25 cellular contexts compared by ENCODE assay signal in genomic region chr6:11977193-11977592, GRCh38. TPM values are rescaled to one million over a fixed set of nuclear protein-coding genes. Genes with fewer than 3 reads are reported as not detected.
DNase-seq lines count a peak whose midpoint lies in the region; ATAC-seq, FAIRE-seq and TF ChIP-seq lines count a peak whose summit lies in the region.
"Had no signal": no experiment of that assay in that cellular context is flagged by ENCODE, and none has a peak within 500 bp of the region (broad histone marks: within the 10 kb centered on the region; RNA-seq: fewer than 3 reads in every experiment).

No MANE protein-coding gene starts in this region.

- H3K9me3 ChIP-seq in GM12878 (replicated peaks; ENCODE audit: control insufficient read depth, insufficient read depth, low read length): no peaks in the 10 kb centered on the region; the same call in 2 of the 3 replicates
- H3K9me3 ChIP-seq in mesenchymal stem cell (ENCODE audit: control insufficient read depth, low read length): no peaks in the 10 kb centered on the region
- H3K9me3 ChIP-seq: BE2C, BLaER1 had no signal

- SMC1A ChIA-PET in GM12878 (lab: Charles Lee; ENCODE audit: uncharacterized antibody, unreplicated experiment): no interaction called here

- peak overlapping the region; percentile 48 for H2BK15ac ChIP-seq in mesenchymal stem cell (ENCODE audit: low read depth, poor library complexity, severe bottlenecking)

- peak overlapping the region; percentile 62 for H3K27ac Mint-ChIP-seq in dendritic cell treated with granulocyte-macrophage colony-stimulating factor and Interleukin-4, amounts not matched to agents 40 ng/mL and 50 ng/mL, for 4 days
- no peak overlapping the region for H3K27ac Mint-ChIP-seq in activated T-helper 2 cell treated with anti-CD3 and anti-CD28 coated beads, Interferon-gamma antibody, Interleukin-2, Interleukin-4, amounts not matched to agents 10 μg/mL and 5 μg/mL and 100 μg/mL, durations not matched to agents 14 hours and 24 hours and 36 hours

- no peak for TF ChIP-seq RAD21 in GM12878 (IDR thresholded peaks at IDR 0.05; ENCODE audit: insufficient read depth, low read depth, low read length)

- H2BK5ac ChIP-seq in mesenchymal stem cell (ENCODE audit: low read depth, low read length, poor library complexity, severe bottlenecking): no peak overlapping the region

- H3K9ac ChIP-seq in GM12878 (ENCODE audit: control insufficient read depth, insufficient read depth, low read length) (no peak overlapping the region), mesenchymal stem cell (ENCODE audit: low read length) (no peak overlapping the region)
- H3K9ac ChIP-seq: BLaER1 had no signal

- no peaks in the 10 kb centered on the region for H3K36me3 Mint-ChIP-seq in dendritic cell treated with granulocyte-macrophage colony-stimulating factor and Interleukin-4, amounts not matched to agents 40 ng/mL and 50 ng/mL, for 4 days (ENCODE audit: low read depth)
- no peaks in the 10 kb centered on the region for H3K36me3 Mint-ChIP-seq in activated T-helper 2 cell treated with anti-CD3 and anti-CD28 coated beads, Interferon-gamma antibody, Interleukin-2, Interleukin-4, amounts not matched to agents 10 μg/mL and 5 μg/mL and 100 μg/mL, durations not matched to agents 14 hours and 24 hours and 36 hours (ENCODE audit: low read depth)
- H3K36me3 Mint-ChIP-seq: CD14-positive monocyte; CD4-positive, alpha-beta memory T cell; CD4-positive, CD25-positive, alpha-beta regulatory T cell had no signal

- intact Hi-C loops in GM12878 (cut with micrococcal nuclease; ENCODE audit: unreplicated experiment): no loop called here
- intact Hi-C loops in dendritic cell treated with granulocyte-macrophage colony-stimulating factor and Interleukin-4, amounts not matched to agents 40 ng/mL and 50 ng/mL, for 4 days (cut with micrococcal nuclease): no loop called here
- intact Hi-C loops in activated T-helper 2 cell treated with anti-CD3 and anti-CD28 coated beads, Interferon-gamma antibody, Interleukin-2, Interleukin-4, amounts not matched to agents 10 μg/mL and 5 μg/mL and 100 μg/mL, durations not matched to agents 14 hours and 24 hours and 36 hours (cut with micrococcal nuclease): loop anchor here (5.0 kb wide), 2 partner anchors 35 to 250 kb away; partner anchors contain the start of gene HIVEP1

- H3K4ac ChIP-seq in mesenchymal stem cell (ENCODE audit: low read depth in 1 of 2, low read length in 2 of 2): no peak overlapping the region

- H3K4me3 ChIP-seq in GM12878: no peak overlapping the region
- H3K4me3 ChIP-seq in mesenchymal stem cell (ENCODE audit: insufficient read depth in 1 of 2, low read depth in 1 of 2, low read length in 2 of 2): no peak overlapping the region
- H3K4me3 ChIP-seq: BLaER1 had no signal

- H4K20me1 ChIP-seq in GM12878 (ENCODE audit: control insufficient read depth, insufficient read depth): no peaks in the 10 kb centered on the region
- H4K20me1 ChIP-seq: BLaER1 had no signal

- H4K8ac ChIP-seq in mesenchymal stem cell (ENCODE audit: low read length): no peak overlapping the region

- no peak for FAIRE-seq in GM12878 (lab: Jason Lieb, UNC)
- FAIRE-seq: A204.1, GM12891 had no signal

- no peak overlapping the region for H2BK12ac ChIP-seq in mesenchymal stem cell (ENCODE audit: low read length in 2 of 2)

- H3K9me3 Mint-ChIP-seq in dendritic cell treated with granulocyte-macrophage colony-stimulating factor and Interleukin-4, amounts not matched to agents 40 ng/mL and 50 ng/mL, for 4 days: no peaks in the 10 kb centered on the region
- no peaks in the 10 kb centered on the region for H3K9me3 Mint-ChIP-seq in activated T-helper 2 cell treated with anti-CD3 and anti-CD28 coated beads, Interferon-gamma antibody, Interleukin-2, Interleukin-4, amounts not matched to agents 10 μg/mL and 5 μg/mL and 100 μg/mL, durations not matched to agents 14 hours and 24 hours and 36 hours
- H3K9me3 Mint-ChIP-seq: CD4-positive, alpha-beta memory T cell; CD8-positive, alpha-beta memory T cell had no signal

- RAD21 ChIA-PET in GM12878 (lab: Charles Lee; ENCODE audit: unreplicated experiment): no interaction called here

- H3K79me1 ChIP-seq in mesenchymal stem cell (replicated peaks; ENCODE audit: low read length, poor library complexity, severe bottlenecking): no peaks in the 10 kb centered on the region

- no peaks in the 10 kb centered on the region for H3K79me2 ChIP-seq in GM12878 (ENCODE audit: control insufficient read depth, insufficient read depth, low read length)

- H3K27ac ChIP-seq in GM12878 (ENCODE audit: control insufficient read depth, insufficient read depth) (peak overlapping the region; percentile 64; the same call in 1 of the 2 replicates), mesenchymal stem cell (ENCODE audit: low read length, poor library complexity, severe bottlenecking) (no peak overlapping the region)

- H3K27me3 ChIP-seq in GM12878 (replicated peaks in 1 of 2; ENCODE audit: control insufficient read depth in 2 of 2, insufficient read depth in 2 of 2, low read length in 1 of 2) (no peaks in the 10 kb centered on the region), mesenchymal stem cell (ENCODE audit: control insufficient read depth in 1 of 2, insufficient read depth in 1 of 2, low read length in 2 of 2) (no peaks in the 10 kb centered on the region)
- H3K27me3 ChIP-seq: BLaER1 had no signal

- no peak overlapping the region for H3K14ac ChIP-seq in mesenchymal stem cell (ENCODE audit: low read length in 2 of 2)

- no peak for TF ChIP-seq POLR2A in GM12878 (IDR thresholded peaks at IDR 0.05; ENCODE audit: low read depth, low read length)

- in situ Hi-C loops in GM12878 (cut with MboI): no loop called here

- POLR2A ChIA-PET in GM12878 (lab: Charles Lee): no interaction called here

- H3K4me2 ChIP-seq in GM12878 (ENCODE audit: control insufficient read depth, insufficient read depth) (no peak overlapping the region), mesenchymal stem cell (ENCODE audit: low read length, poor library complexity, severe bottlenecking) (no peak overlapping the region)
- H3K4me2 ChIP-seq: BLaER1 had no signal

- no peaks in the 10 kb centered on the region for H3K36me3 ChIP-seq in GM12878 (ENCODE audit: control insufficient read depth in 2 of 2, insufficient read depth in 2 of 2, low read length in 1 of 2)
- H3K36me3 ChIP-seq in mesenchymal stem cell (ENCODE audit: control insufficient read depth in 1 of 2, insufficient read depth in 2 of 2, low read depth in 1 of 2, low read length in 2 of 2): no peaks in the 10 kb centered on the region
- H3K36me3 ChIP-seq: BE2C, BLaER1 had no signal

- H2AFZ ChIP-seq in GM12878 (ENCODE audit: control insufficient read depth, low read depth, low read length) (0 out of 2 replicates have a peak overlapping the region, but pooled peaks have one; percentile 59), mesenchymal stem cell (ENCODE audit: low read depth, low read length) (no peak overlapping the region)

- CTCF ChIA-PET in GM12878 (lab: Yijun Ruan, JAX): no interaction called here

- H3K18ac ChIP-seq in mesenchymal stem cell (ENCODE audit: low read depth in 1 of 2, low read length in 2 of 2): peak overlapping the region in 1 of 2 experiments; percentile 29

- H4K91ac ChIP-seq in mesenchymal stem cell (ENCODE audit: low read length): no peak overlapping the region

- no peak overlapping the region for H3K23ac ChIP-seq in mesenchymal stem cell (ENCODE audit: low read length in 2 of 2)

- TF ChIP-seq CTCF in GM12878 (IDR thresholded peaks at IDR 0.05 in 2 of 3, conservative IDR thresholded peaks at IDR 0.05 in 1 of 3; ENCODE audit: control insufficient read depth in 2 of 3, extremely low read depth in 1 of 3, insufficient read depth in 1 of 3, low read depth in 3 of 3, low read length in 3 of 3): no peak

- TF ChIP-seq EP300 in GM12878 (IDR thresholded peaks at IDR 0.05; ENCODE audit: borderline replicate concordance in 1 of 2, control insufficient read depth in 1 of 2, low read depth in 2 of 2, low read length in 2 of 2): no peak

- H3K4me1 Mint-ChIP-seq in dendritic cell treated with granulocyte-macrophage colony-stimulating factor and Interleukin-4, amounts not matched to agents 40 ng/mL and 50 ng/mL, for 4 days (ENCODE audit: low read depth): peaks cover 13% of the 10 kb centered on the region
- H3K4me1 Mint-ChIP-seq in activated T-helper 2 cell treated with anti-CD3 and anti-CD28 coated beads, Interferon-gamma antibody, Interleukin-2, Interleukin-4, amounts not matched to agents 10 μg/mL and 5 μg/mL and 100 μg/mL, durations not matched to agents 14 hours and 24 hours and 36 hours (ENCODE audit: low read depth): peaks cover 24% of the 10 kb centered on the region

- H3K4me3 Mint-ChIP-seq in dendritic cell treated with granulocyte-macrophage colony-stimulating factor and Interleukin-4, amounts not matched to agents 40 ng/mL and 50 ng/mL, for 4 days: no peak overlapping the region
- H3K4me3 Mint-ChIP-seq in activated T-helper 2 cell treated with anti-CD3 and anti-CD28 coated beads, Interferon-gamma antibody, Interleukin-2, Interleukin-4, amounts not matched to agents 10 μg/mL and 5 μg/mL and 100 μg/mL, durations not matched to agents 14 hours and 24 hours and 36 hours (ENCODE audit: low read depth): no peak overlapping the region
- H3K4me3 Mint-ChIP-seq: CD14-positive monocyte; CD4-positive, alpha-beta memory T cell; CD4-positive, CD25-positive, alpha-beta regulatory T cell; CD8-positive, alpha-beta memory T cell had no signal

- no peak overlapping the region for H2AK5ac ChIP-seq in mesenchymal stem cell (ENCODE audit: low read length, severe bottlenecking)

- H3K27me3 Mint-ChIP-seq in dendritic cell treated with granulocyte-macrophage colony-stimulating factor and Interleukin-4, amounts not matched to agents 40 ng/mL and 50 ng/mL, for 4 days: peaks cover 2% of the 10 kb centered on the region
- H3K27me3 Mint-ChIP-seq in activated T-helper 2 cell treated with anti-CD3 and anti-CD28 coated beads, Interferon-gamma antibody, Interleukin-2, Interleukin-4, amounts not matched to agents 10 μg/mL and 5 μg/mL and 100 μg/mL, durations not matched to agents 14 hours and 24 hours and 36 hours (ENCODE audit: low read depth): peaks cover 4% of the 10 kb centered on the region

- peak; percentile 36; the same call in 2 of the 3 replicates for ATAC-seq in GM12878

- no peak for DNase-seq in GM12878 (ENCODE audit: low read depth, low spot score)
- no peak for DNase-seq in mesenchymal stem cell
- no peak for DNase-seq in activated T-helper 2 cell treated with anti-CD3 and anti-CD28 coated beads, Interferon-gamma antibody, Interleukin-2, Interleukin-4, amounts not matched to agents 10 μg/mL and 5 μg/mL and 100 μg/mL, durations not matched to agents 14 hours and 24 hours and 36 hours (ENCODE audit: low spot score)
- no peak for DNase-seq in GM19238 (ENCODE audit: insufficient read length, low spot score)
- no peak for DNase-seq in inferior parietal cortex (ENCODE audit: extremely low spot score)
- DNase-seq: 8988T; ACHN; BE2C; C1 segment of cervical spinal cord; CD4-positive, alpha-beta memory T cell; CD4-positive, CD25-positive, alpha-beta regulatory T cell; CD8-positive, alpha-beta memory T cell; COR-L47; DMS 273 treated with DMSO at 0.1 percent for 48 hours; DMS153; DMS53; DMS79; DND-41; EL; GDM1 had no signal

- BruUV-seq in GM12878 (replicated peaks; lab: Mats Ljungman, UMichigan): no TSS peak

- H3K4me1 ChIP-seq in GM12878 (ENCODE audit: control insufficient read depth, insufficient read depth, low read length) (peaks cover 15% of the 10 kb centered on the region), mesenchymal stem cell (ENCODE audit: control insufficient read depth, insufficient read depth, low read depth, low read length) (no peaks in the 10 kb centered on the region)
- H3K4me1 ChIP-seq: BE2C had no signal

- no peak overlapping the region for H2BK120ac ChIP-seq in mesenchymal stem cell (ENCODE audit: low read depth, low read length)

- 73% methylated on average over 5 of the region's 5 CpGs for WGBS in GM12878 (ENCODE audit: insufficient coverage, insufficient replicate concordance, low lambda C conversion rate, missing lambda C conversion rate)
- WGBS in mesenchymal stem cell: 96% methylated on average over 5 of the region's 5 CpGs

RNA-seq across cellular contexts. Expression of gene HIVEP1, which starts 34.9 kb away (rescaled TPM):
- total RNA-seq in GM12878 (2013; cell fraction: nucleolus; rRNA removed): 251 and 262 TPM in 2 replicates
- 32.2 and 33.7 TPM in 2 replicates for total RNA-seq in GM12878 (2014; rRNA removed)
- total RNA-seq in GM12878 (2014; rRNA removed; fragmentation: Illumina TruSeq; extraction: Trizol): 37.0 and 39.1 TPM in 2 replicates
- 37.5 and 37.7 TPM in 2 replicates for total RNA-seq in GM12878 (2021)
- 14.0 TPM for polyA plus RNA-seq in GM12878 (2011; ENCODE audit: low read depth)
- polyA plus RNA-seq in GM12878 (2011; rRNA removed): 13.6 and 19.7 TPM in 2 replicates
- 23.6 and 25.1 TPM in 2 replicates for polyA plus RNA-seq in GM12878 (2011; cell fraction: cytosol; rRNA removed)
- 36.9 and 47.3 TPM in 2 replicates for polyA plus RNA-seq in GM12878 (2011; cell fraction: nucleus; rRNA removed)
- 14.9 and 17.9 TPM in 2 replicates for polyA plus RNA-seq in GM12878 (2012)
- 31.1 and 40.9 TPM in 2 replicates for polyA plus RNA-seq in GM12878 (2014; fragmentation: Illumina TruSeq; extraction: Trizol)
- polyA plus RNA-seq in GM12878 (2014; fragmentation: Nextera tagmentation; extraction: Ambion mirVana): 1 to 10 TPM; 4.3 to 6.7 TPM
- 22.5 and 23.5 TPM in 2 replicates for polyA plus RNA-seq in GM12878 (2014; rRNA removed)
- polyA plus RNA-seq in GM12878 (2016; fragmentation: Nextera tagmentation; extraction: Ambion mirVana): 10 to 100 TPM; 11.9 to 13.2 TPM
- polyA minus RNA-seq in GM12878 (2011; rRNA and poly(A)+ RNA removed): 71.2 and 77.4 TPM in 2 replicates
- polyA minus RNA-seq in GM12878 (2011; cell fraction: cytosol; rRNA and poly(A)+ RNA removed): 17.7 and 17.9 TPM in 2 replicates
- polyA minus RNA-seq in GM12878 (2011; cell fraction: nucleus; rRNA and poly(A)+ RNA removed): 62.4 and 93.5 TPM in 2 replicates
- polyA plus RNA-seq in mesenchymal stem cell (2013, experiment 1 of 2): 13.8 TPM
- polyA plus RNA-seq in mesenchymal stem cell (2013, experiment 2 of 2): 11.2 TPM
- total RNA-seq in activated T-helper 2 cell treated with anti-CD3 and anti-CD28 coated beads, Interferon-gamma antibody, Interleukin-2, Interleukin-4, amounts not matched to agents 10 μg/mL and 5 μg/mL and 100 μg/mL, durations not matched to agents 14 hours and 24 hours and 36 hours: 63.8 TPM in 2 replicates
